14 cellular contexts compared by ENCODE assay signal in genomic region chr12:119868992-119869391, GRCh38. TPM values are rescaled to one million over a fixed set of nuclear protein-coding genes. Genes with fewer than 3 reads are reported as not detected.
DNase-seq lines count a peak whose midpoint lies in the region; TF ChIP-seq lines count a peak whose summit lies in the region.
"Had no signal": no experiment of that assay in that cellular context is flagged by ENCODE, and none has a peak within 500 bp of the region (broad histone marks: within the 10 kb centered on the region; RNA-seq: fewer than 3 reads in every experiment).

No MANE protein-coding gene starts in this region.

- H3K27me3 ChIP-seq in brain microvascular endothelial cell (replicated peaks) = no peaks in the 10 kb centered on the region
- H3K27me3 ChIP-seq: BE2C had no signal

- in situ Hi-C loops in brain microvascular endothelial cell (cut with HindIII; ENCODE audit: low pct_ligation_motif_present, low sequenced_read_pairs) = no loop called here

- H3K9me3 Mint-ChIP-seq in HFFc6 = no peaks in the 10 kb centered on the region
- H3K9me3 Mint-ChIP-seq: activated T-cell treated with anti-CD3 and anti-CD28 coated beads, Interleukin-2, amount 50 U/mL, for 72 hours had no signal

- no peaks in the 10 kb centered on the region; the same call in 1 of the 2 replicates for H3K27me3 Mint-ChIP-seq in HFFc6 (ENCODE audit: insufficient read depth)

- peak overlapping the region; percentile 96 for H3K27ac Mint-ChIP-seq in HFFc6
- H3K27ac Mint-ChIP-seq: activated T-cell treated with anti-CD3 and anti-CD28 coated beads, Interleukin-2, amount 50 U/mL, for 72 hours had no signal

- peaks cover 26% of the 10 kb centered on the region for H3K4me1 Mint-ChIP-seq in HFFc6 (ENCODE audit: low read depth)

- no peak overlapping the region for H3K4me3 ChIP-seq in brain microvascular endothelial cell (ENCODE audit: low read depth, low read length)

- H3K27ac ChIP-seq in brain microvascular endothelial cell = peak overlapping the region; percentile 57

- H3K36me3 ChIP-seq in brain microvascular endothelial cell (replicated peaks) = no peaks in the 10 kb centered on the region

- H3K36me3 Mint-ChIP-seq in HFFc6 (ENCODE audit: low read depth) = peaks cover 30% of the 10 kb centered on the region

- no peak overlapping the region for H3K4me3 Mint-ChIP-seq in HFFc6
- H3K4me3 Mint-ChIP-seq: activated T-cell treated with anti-CD3 and anti-CD28 coated beads, Interleukin-2, amount 50 U/mL, for 72 hours had no signal

- no peak for TF ChIP-seq CTCF in AG09319 (IDR thresholded peaks at IDR 0.05; ENCODE audit: low read depth, low read length)
- TF ChIP-seq CTCF in HFFc6 (IDR thresholded peaks at IDR 0.05) = no peak
- TF ChIP-seq CTCF in brain microvascular endothelial cell (IDR thresholded peaks at IDR 0.05; ENCODE audit: low read depth, low read length, missing control alignments) = no peak

- peak; percentile 27 for DNase-seq in AG09319 (ENCODE audit: extremely low read depth, low read depth)
- DNase-seq in HFFc6 = peak; percentile 30
- DNase-seq in brain microvascular endothelial cell = no peak
- peak; percentile 26 for DNase-seq in iris pigment epithelial cell (ENCODE audit: low read depth)
- DNase-seq in islet precursor cell = no peak
- no peak for DNase-seq in D341Med (ENCODE audit: low spot score)
- no peak for DNase-seq in COLO668 (lab: John Stamatoyannopoulos, UW; ENCODE audit: unreplicated experiment)
- no peak for DNase-seq in HK-2 (ENCODE audit: unreplicated experiment)
- DNase-seq: activated CD4-positive, alpha-beta T cell treated with anti-CD3 and anti-CD28 coated beads, Interleukin-2, amount 50 U/mL, for 1 hour; activated T-cell treated with anti-CD3 and anti-CD28 coated beads, Interleukin-2, amount 50 U/mL, for 72 hours; BE2C; NCI-H1092; NCI-H510A; T-helper 2 cell had no signal

RNA-seq across cellular contexts. Expression of gene CIT, which starts 8.1 kb away (rescaled TPM):
- 10 to 100 TPM; 23.1 to 55.5 (median 48.3) TPM for total RNA-seq in HFFc6 (2021; fragmentation: NEBNext Ultra II Directional; extraction: Animal tissue kit (Norgen Biotek cat#: 25700))

Comparison
In these comparisons a context has a peak if more than half of its experiments do, and no peak if none do; other contexts are left out.
1. DNase-seq: peak in AG09319 (single experiment), HFFc6 (single experiment) and iris pigment epithelial cell (single experiment); none in brain microvascular endothelial cell (single experiment), islet precursor cell (single experiment), D341Med (single experiment), COLO668 (single experiment) and HK-2 (single experiment).